16 cellular contexts compared by ENCODE assay signal in genomic region chr7:107047902-107048782, GRCh38. TPM values are rescaled to one million over a fixed set of nuclear protein-coding genes. Genes with fewer than 3 reads are reported as not detected.
DNase-seq lines count a peak whose midpoint lies in the region; ATAC-seq and TF ChIP-seq lines count a peak whose summit lies in the region.
"Had no signal": no experiment of that assay in that cellular context is flagged by ENCODE, and none has a peak within 500 bp of the region (broad histone marks: within the 10 kb centered on the region; RNA-seq: fewer than 3 reads in every experiment).

No MANE protein-coding gene starts in this region.

- H3K9me3 Mint-ChIP-seq in neural progenitor cell = peaks cover 2% of the 10 kb centered on the region
- H3K9me3 Mint-ChIP-seq: activated naive CD4-positive, alpha-beta T cell treated with anti-CD3 and anti-CD28 coated beads, Interleukin-2, amount 10 ng/mL, durations not matched to agents 7 days and 5 days; stimulated activated naive CD8-positive, alpha-beta T cell treated with anti-CD3 and anti-CD28 coated beads, Interleukin-15, amount 100 ng/mL, for 72 hours had no signal

- in situ Hi-C loops in GM13976 (cut with MboI; ENCODE audit: low sequenced_read_pairs, unreplicated experiment) = no loop called here

- no peak overlapping the region for H3K4me3 Mint-ChIP-seq in neural progenitor cell
- H3K4me3 Mint-ChIP-seq: activated naive CD4-positive, alpha-beta T cell treated with anti-CD3 and anti-CD28 coated beads, Interleukin-2, amount 10 ng/mL, durations not matched to agents 7 days and 5 days; stimulated activated naive CD8-positive, alpha-beta T cell treated with anti-CD3 and anti-CD28 coated beads, Interleukin-15, amount 100 ng/mL, for 72 hours had no signal

- H3K4me2 ChIP-seq in MM.1S (ENCODE audit: low read depth, low read length) (no peak overlapping the region), neural progenitor cell (no peak overlapping the region)

- no peaks in the 10 kb centered on the region for H4K20me1 ChIP-seq in MM.1S (ENCODE audit: insufficient read depth, low read length)
- peaks cover 9% of the 10 kb centered on the region for H4K20me1 ChIP-seq in neural progenitor cell (ENCODE audit: low read depth)

- no peak for ATAC-seq in HG02571 (IDR thresholded peaks at IDR 0.05; ENCODE audit: unreplicated experiment)
- ATAC-seq: gastrocnemius medialis; left colon; sciatic nerve; stimulated activated naive CD8-positive, alpha-beta T cell treated with anti-CD3 and anti-CD28 coated beads, Interleukin-15, amount 100 ng/mL, for 72 hours had no signal

- H3K27ac Mint-ChIP-seq in neural progenitor cell = no peak overlapping the region
- H3K27ac Mint-ChIP-seq: activated naive CD4-positive, alpha-beta T cell treated with anti-CD3 and anti-CD28 coated beads, Interleukin-2, amount 10 ng/mL, durations not matched to agents 7 days and 5 days; naive B cell; stimulated activated naive CD8-positive, alpha-beta T cell treated with anti-CD3 and anti-CD28 coated beads, Interleukin-15, amount 100 ng/mL, for 72 hours had no signal

- H3K36me3 ChIP-seq in MM.1S (replicated peaks; ENCODE audit: insufficient read depth, low read length) (no peaks in the 10 kb centered on the region), neural progenitor cell (no peaks in the 10 kb centered on the region)
- H3K36me3 ChIP-seq: gastrocnemius medialis had no signal

- H3K27me3 ChIP-seq in MM.1S (replicated peaks; ENCODE audit: insufficient read depth, low read length) (0 out of 2 replicates have a peak, but pooled peaks cover 9% of the 10 kb centered on the region), neural progenitor cell (no peaks in the 10 kb centered on the region)

- peaks cover 3% of the 10 kb centered on the region; the same call in 1 of the 2 replicates for H3F3A ChIP-seq in MM.1S (ENCODE audit: insufficient read depth, low read length)
- H3F3A ChIP-seq in neural progenitor cell (ENCODE audit: low read depth) = peaks cover 16% of the 10 kb centered on the region

- H3K36me3 Mint-ChIP-seq in neural progenitor cell = no peaks in the 10 kb centered on the region
- H3K36me3 Mint-ChIP-seq: activated naive CD4-positive, alpha-beta T cell treated with anti-CD3 and anti-CD28 coated beads, Interleukin-2, amount 10 ng/mL, durations not matched to agents 7 days and 5 days had no signal

- TF ChIP-seq CTCF in GM12864 (IDR thresholded peaks at IDR 0.05; ENCODE audit: low read depth, low read length, missing control alignments) = peak; percentile 48
- peak; percentile 48; the same call in 1 of the 2 replicates for TF ChIP-seq CTCF in MM.1S (IDR thresholded peaks at IDR 0.05; ENCODE audit: low read length)
- peak; percentile 54 for TF ChIP-seq CTCF in neural progenitor cell (IDR thresholded peaks at IDR 0.05)
- no peak for TF ChIP-seq CTCF in GM13976 (IDR thresholded peaks at IDR 0.05; ENCODE audit: borderline replicate concordance, control extremely low read depth, extremely low read depth, insufficient read depth, missing control alignments)

- no peak overlapping the region for H2AFZ ChIP-seq in MM.1S (ENCODE audit: low read length)
- H2AFZ ChIP-seq in neural progenitor cell (replicated peaks) = no peak overlapping the region

- H3K4me3 ChIP-seq in GM12864 (ENCODE audit: low read depth, low read length) (no peak overlapping the region), MM.1S (ENCODE audit: low read length) (no peak overlapping the region), neural progenitor cell (no peak overlapping the region)
- H3K4me3 ChIP-seq: gastrocnemius medialis had no signal

- H3K9ac ChIP-seq in MM.1S (ENCODE audit: low read length) = no peak overlapping the region
- no peak overlapping the region for H3K9ac ChIP-seq in neural progenitor cell

- H3K9me2 ChIP-seq in MM.1S (replicated peaks; ENCODE audit: insufficient read depth, low read length) = no peaks in the 10 kb centered on the region

- H3K79me2 ChIP-seq in MM.1S (ENCODE audit: low read length) (no peaks in the 10 kb centered on the region), neural progenitor cell (ENCODE audit: low read depth) (peaks cover 52% of the 10 kb centered on the region)

- H3K27me3 Mint-ChIP-seq in neural progenitor cell (ENCODE audit: insufficient read depth, low read depth) = no peaks in the 10 kb centered on the region

- no peaks in the 10 kb centered on the region for H3K9me3 ChIP-seq in MM.1S (replicated peaks; ENCODE audit: insufficient read depth, low read length)
- no peaks in the 10 kb centered on the region for H3K9me3 ChIP-seq in neural progenitor cell (ENCODE audit: low read depth)
- H3K9me3 ChIP-seq: gastrocnemius medialis had no signal

- DNase-seq in GM12864 (ENCODE audit: low read depth) = no peak
- DNase-seq in MM.1S = no peak
- peak; percentile 90 for DNase-seq in dermis blood vessel endothelial cell
- DNase-seq in neural progenitor cell (ENCODE audit: low spot score) = no peak
- no peak for DNase-seq in NCI-H510A treated with DMSO at 0.1 percent for 48 hours (lab: John Stamatoyannopoulos, UW)
- no peak for DNase-seq in GM13976 (ENCODE audit: low spot score)
- DNase-seq in NCI-H146 treated with DMSO at 0.1 percent for 48 hours (lab: John Stamatoyannopoulos, UW; ENCODE audit: unreplicated experiment) = no peak
- DNase-seq: activated naive CD4-positive, alpha-beta T cell treated with anti-CD3 and anti-CD28 coated beads, Interleukin-2, amount 10 ng/mL, durations not matched to agents 7 days and 5 days; C1 segment of cervical spinal cord; gastrocnemius medialis; GDM1; left colon; naive B cell; stimulated activated naive CD8-positive, alpha-beta T cell treated with anti-CD3 and anti-CD28 coated beads, Interleukin-15, amount 100 ng/mL, for 72 hours had no signal

- H3K4me1 ChIP-seq in MM.1S (ENCODE audit: low read length) = peaks cover 5% of the 10 kb centered on the region; the same call in 1 of the 2 replicates
- peaks cover 19% of the 10 kb centered on the region for H3K4me1 ChIP-seq in neural progenitor cell

- peaks cover 20% of the 10 kb centered on the region for H3K4me1 Mint-ChIP-seq in neural progenitor cell

- H3K27ac ChIP-seq in MM.1S (ENCODE audit: low read length) = no peak overlapping the region
- no peak overlapping the region for H3K27ac ChIP-seq in neural progenitor cell
- H3K27ac ChIP-seq: gastrocnemius medialis had no signal

RNA-seq across cellular contexts. Expression of gene PRKAR2B, which starts 3.6 kb away (rescaled TPM):
- 38.5 and 57.2 TPM in 2 replicates for total RNA-seq in dermis blood vessel endothelial cell
- 29.1 and 43.4 TPM in 2 replicates for total RNA-seq in neural progenitor cell (ENCODE audit: low replicate concordance)
